In genomic region chr12:86081798-86082197, GRCh38 we compare ENCODE assay signal across 24 cellular contexts.
"Had no signal": no experiment of that assay in that cellular context is flagged by ENCODE, and none has a peak within 500 bp of the region (broad histone marks: within the 10 kb centered on the region; RNA-seq: fewer than 3 reads in every experiment).

No MANE protein-coding gene starts in this region.

- H3K4me3 ChIP-seq: SJSA1 had no signal

- DNase-seq: activated CD4-positive, alpha-beta T cell treated with anti-CD3 and anti-CD28 coated beads, Interleukin-2, amount 10 ng/mL, durations not matched to agents 24 days and 14 days; activated CD4-positive, alpha-beta T cell treated with anti-CD3 and anti-CD28 coated beads, Interleukin-2, amount 50 U/mL, for 48 hours; activated CD4-positive, CD25-positive, alpha-beta regulatory T cell treated with anti-CD3 and anti-CD28 coated beads, Interleukin-2, amount 50 U/mL, for 72 hours; activated CD8-positive, alpha-beta memory T cell treated with anti-CD3 and anti-CD28 coated beads, Interleukin-2, amount 10 ng/mL, durations not matched to agents 7 days and 5 days; activated effector memory CD4-positive, alpha-beta T cell treated with Interleukin-2 at 50 U/mL for 16 hours; activated naive CD4-positive, alpha-beta T cell; activated T-cell treated with anti-CD3 and anti-CD28 coated beads, Interleukin-2, amount 50 U/mL, for 24 hours; NCI-H1092; NCI-H1417; NCI-H1930; NCI-H2171; NCI-H2227 treated with DMSO at 0.1 percent for 48 hours; NCI-H446 treated with DMSO at 0.1 percent for 48 hours; NCI-H526; NCI-H82; Right ventricle myocardium superior; RPMI8226 had no signal

- H3K4me3 Mint-ChIP-seq: activated CD4-positive, alpha-beta T cell treated with anti-CD3 and anti-CD28 coated beads, Interleukin-2, amount 10 ng/mL, durations not matched to agents 24 days and 14 days; activated CD8-positive, alpha-beta memory T cell treated with anti-CD3 and anti-CD28 coated beads, Interleukin-2, amount 10 ng/mL, durations not matched to agents 7 days and 5 days; activated naive CD8-positive, alpha-beta T cell; activated T-cell treated with anti-CD3 and anti-CD28 coated beads, Interleukin-2, amount 50 U/mL, for 24 hours; activated T-helper 1 cell treated with anti-CD3 and anti-CD28 coated beads, Interleukin-12 subunit alpha, Interleukin-12 subunit beta, Interleukin-2, Interleukin-4 antibody, amounts not matched to agents 30 ng/mL and 10 ng/mL and 1 ng/mL, durations not matched to agents 14 hours and 24 hours and 36 hours; central memory CD8-positive, alpha-beta T cell; T-helper 1 cell treated with Interleukin-12 subunit alpha and Interleukin-12 subunit beta and Interleukin-4 antibody, amounts not matched to agents 30 μg/mL and 1 μg/mL, for 36 hours; WTC11 had no signal

- H3K9me3 Mint-ChIP-seq: activated CD4-positive, alpha-beta T cell treated with anti-CD3 and anti-CD28 coated beads, Interleukin-2, amount 10 ng/mL, durations not matched to agents 24 days and 14 days; activated T-helper 1 cell treated with anti-CD3 and anti-CD28 coated beads, Interleukin-12 subunit alpha, Interleukin-12 subunit beta, Interleukin-2, Interleukin-4 antibody, amounts not matched to agents 30 ng/mL and 10 ng/mL and 1 ng/mL, durations not matched to agents 14 hours and 24 hours and 36 hours had no signal

- H3K36me3 ChIP-seq: SJSA1 had no signal

- H3K27ac Mint-ChIP-seq: activated CD4-positive, alpha-beta T cell treated with anti-CD3 and anti-CD28 coated beads, Interleukin-2, amount 10 ng/mL, durations not matched to agents 24 days and 14 days; activated CD8-positive, alpha-beta memory T cell treated with anti-CD3 and anti-CD28 coated beads, Interleukin-2, amount 10 ng/mL, durations not matched to agents 7 days and 5 days; activated naive CD8-positive, alpha-beta T cell; activated T-cell treated with anti-CD3 and anti-CD28 coated beads, Interleukin-2, amount 50 U/mL, for 24 hours; activated T-helper 1 cell treated with anti-CD3 and anti-CD28 coated beads, Interleukin-12 subunit alpha, Interleukin-12 subunit beta, Interleukin-2, Interleukin-4 antibody, amounts not matched to agents 30 ng/mL and 10 ng/mL and 1 ng/mL, durations not matched to agents 14 hours and 24 hours and 36 hours; T-helper 1 cell treated with Interleukin-12 subunit alpha and Interleukin-12 subunit beta and Interleukin-4 antibody, amounts not matched to agents 30 μg/mL and 1 μg/mL, for 36 hours; WTC11 had no signal

- H3K4me1 Mint-ChIP-seq: activated CD4-positive, alpha-beta T cell treated with anti-CD3 and anti-CD28 coated beads, Interleukin-2, amount 10 ng/mL, durations not matched to agents 24 days and 14 days; activated CD8-positive, alpha-beta memory T cell treated with anti-CD3 and anti-CD28 coated beads, Interleukin-2, amount 10 ng/mL, durations not matched to agents 7 days and 5 days; central memory CD8-positive, alpha-beta T cell; WTC11 had no signal

- H3K27me3 ChIP-seq: SJSA1 had no signal

- H3K4me1 ChIP-seq: SJSA1 had no signal

- H3K27me3 Mint-ChIP-seq: activated CD4-positive, alpha-beta T cell treated with anti-CD3 and anti-CD28 coated beads, Interleukin-2, amount 10 ng/mL, durations not matched to agents 24 days and 14 days; activated CD8-positive, alpha-beta memory T cell treated with anti-CD3 and anti-CD28 coated beads, Interleukin-2, amount 10 ng/mL, durations not matched to agents 7 days and 5 days; activated naive CD8-positive, alpha-beta T cell; activated T-cell treated with anti-CD3 and anti-CD28 coated beads, Interleukin-2, amount 50 U/mL, for 24 hours; central memory CD8-positive, alpha-beta T cell had no signal

- H3K36me3 Mint-ChIP-seq: activated CD8-positive, alpha-beta memory T cell treated with anti-CD3 and anti-CD28 coated beads, Interleukin-2, amount 10 ng/mL, durations not matched to agents 7 days and 5 days; activated naive CD8-positive, alpha-beta T cell had no signal

- ATAC-seq: activated CD8-positive, alpha-beta memory T cell treated with anti-CD3 and anti-CD28 coated beads, Interleukin-2, amount 10 ng/mL, durations not matched to agents 7 days and 5 days; WTC11 had no signal

- H3K27ac ChIP-seq: KMS-11, SJSA1 had no signal
